Comparison of ENCODE assay signal across 9 cellular contexts in genomic region chr11:95092549-95093324, GRCh38. TPM values are rescaled to one million over a fixed set of nuclear protein-coding genes. Genes with fewer than 3 reads are reported as not detected.
DNase-seq lines count a peak whose midpoint lies in the region; ATAC-seq, FAIRE-seq and TF ChIP-seq lines count a peak whose summit lies in the region.
"Had no signal": no experiment of that assay in that cellular context is flagged by ENCODE, and none has a peak within 500 bp of the region (broad histone marks: within the 10 kb centered on the region; RNA-seq: fewer than 3 reads in every experiment).

No MANE protein-coding gene starts in this region.

- H3K27ac Mint-ChIP-seq in activated naive CD4-positive, alpha-beta T cell treated with anti-CD3 and anti-CD28 coated beads for 36 hours: no peak overlapping the region

- ATAC-seq in HG03469 (IDR thresholded peaks at IDR 0.05; ENCODE audit: unreplicated experiment): no peak
- no peak for ATAC-seq in GM18873 (IDR thresholded peaks at IDR 0.05; ENCODE audit: low FRiP score, unreplicated experiment)

- peaks cover 75% of the 10 kb centered on the region for H3K4me1 Mint-ChIP-seq in activated naive CD4-positive, alpha-beta T cell treated with anti-CD3 and anti-CD28 coated beads for 36 hours (ENCODE audit: low read depth)

- CTCF ChIA-PET in activated naive CD4-positive, alpha-beta T cell treated with anti-CD3 and anti-CD28 coated beads for 36 hours (lab: Charles Lee): interaction anchor here (0.7 to 9.4 kb wide), 9 partner anchors 8 to 55 kb away, joined by 3 to 132 read pairs (median 5); partner anchors contain the start of gene SRSF8

- peak overlapping the region; percentile 13; the same call in 1 of the 2 replicates for H3K4me3 ChIP-seq in LNCaP clone FGC (ENCODE audit: low read depth, low read length)
- H3K4me3 ChIP-seq in kidney (ENCODE audit: low read length in 2 of 2): no peak overlapping the region

- H3K9ac ChIP-seq in kidney (ENCODE audit: low read length in 2 of 2): peak overlapping the region in 1 of 2 donors; percentile 37

- DNase-seq in G401 (ENCODE audit: low spot score) (peak; percentile 41), LNCaP clone FGC (ENCODE audit: low read depth) (no peak), kidney (no peak), substantia nigra (lab: John Stamatoyannopoulos, UW) (peak in 5 of 49 donors; percentile 8 to 44 (median 32)), NCI-H1417 treated with DMSO at 0.1 percent for 48 hours (lab: John Stamatoyannopoulos, UW) (no peak)
- peak; percentile 59 for DNase-seq in activated naive CD4-positive, alpha-beta T cell treated with anti-CD3 and anti-CD28 coated beads for 36 hours

- intact Hi-C loops in activated naive CD4-positive, alpha-beta T cell treated with anti-CD3 and anti-CD28 coated beads for 36 hours (cut with micrococcal nuclease): loop anchor here (10.0 kb wide), 1 partner anchor 1348 kb away; the partner anchor contains the start of genes C11orf54 and TAF1D
- intact Hi-C loops in kidney (cut with DNase I): no loop called here

- H3K27ac ChIP-seq in kidney (ENCODE audit: low read depth in 2 of 2, low read length in 2 of 2) (peak overlapping the region; percentile 8 to 35), substantia nigra (ENCODE audit: low read depth, low read length, poor library complexity, severe bottlenecking) (peak overlapping the region; percentile 95)

- H3K36me3 ChIP-seq in kidney (ENCODE audit: control insufficient read depth in 1 of 2, insufficient read depth in 2 of 2, low read length in 2 of 2): no peaks in the 10 kb centered on the region

- no peak overlapping the region for H3K4me3 Mint-ChIP-seq in activated naive CD4-positive, alpha-beta T cell treated with anti-CD3 and anti-CD28 coated beads for 36 hours

- H3K9me3 Mint-ChIP-seq in activated naive CD4-positive, alpha-beta T cell treated with anti-CD3 and anti-CD28 coated beads for 36 hours: no peaks in the 10 kb centered on the region

- H3K4me1 ChIP-seq in kidney (ENCODE audit: control insufficient read depth in 1 of 2, insufficient read depth in 1 of 2, low read depth in 1 of 2, low read length in 2 of 2): peaks cover 13 to 28% of the 10 kb centered on the region in 2 donors

- TF ChIP-seq CTCF in LNCaP clone FGC (IDR thresholded peaks at IDR 0.05; ENCODE audit: control insufficient read depth, extremely low read depth, insufficient read depth) (no peak), kidney (IDR thresholded peaks at IDR 0.05; ENCODE audit: borderline replicate concordance, extremely low read depth, insufficient read depth) (peak; percentile 42)

- no peaks in the 10 kb centered on the region for H3K9me3 ChIP-seq in kidney (ENCODE audit: control insufficient read depth in 1 of 2, low read length in 2 of 2)

- peaks cover 3% of the 10 kb centered on the region for H3K36me3 Mint-ChIP-seq in activated naive CD4-positive, alpha-beta T cell treated with anti-CD3 and anti-CD28 coated beads for 36 hours (ENCODE audit: low read depth)

- FAIRE-seq in kidney (lab: Jason Lieb, UNC): no peak

- in situ Hi-C loops in G401 (cut with HindIII; ENCODE audit: low sequenced_read_pairs): no loop called here

- no peaks in the 10 kb centered on the region for H3K27me3 Mint-ChIP-seq in activated naive CD4-positive, alpha-beta T cell treated with anti-CD3 and anti-CD28 coated beads for 36 hours (ENCODE audit: low read depth)

RNA-seq across cellular contexts. Expression of gene ENDOD1, which starts 3.1 kb away (rescaled TPM):
- total RNA-seq in G401 (2014; rRNA removed; shearing (Covaris generic)): 0.64 and 1.2 TPM in 2 replicates
- 10 to 100 TPM; 14.5 to 15.2 TPM for total RNA-seq in activated naive CD4-positive, alpha-beta T cell treated with anti-CD3 and anti-CD28 coated beads for 36 hours
- 69.0 TPM for total RNA-seq in kidney
- polyA plus RNA-seq in kidney (ENCODE audit: insufficient read depth, low read depth, low replicate concordance): 19.3 TPM

RNA-seq across cellular contexts. Expression of gene SRSF8, which starts 26.0 kb away (rescaled TPM):
- 24.3 and 26.4 TPM in 2 replicates for total RNA-seq in G401 (2014; rRNA removed; shearing (Covaris generic))
- total RNA-seq in activated naive CD4-positive, alpha-beta T cell treated with anti-CD3 and anti-CD28 coated beads for 36 hours: 10 to 100 TPM; 20.5 to 22.9 TPM
- 64.2 TPM for total RNA-seq in kidney
- polyA plus RNA-seq in kidney (ENCODE audit: insufficient read depth, low read depth, low replicate concordance): 45.6 TPM

RNA-seq across cellular contexts. Expression of gene KDM4F, which starts 43.5 kb away (rescaled TPM):
- 0.06 TPM in 1 of 2 replicates, not detected in the other for total RNA-seq in G401 (2014; rRNA removed; shearing (Covaris generic))
- not detected for total RNA-seq in activated naive CD4-positive, alpha-beta T cell treated with anti-CD3 and anti-CD28 coated beads for 36 hours
- total RNA-seq in kidney: not detected
- polyA plus RNA-seq in kidney (ENCODE audit: insufficient read depth, low read depth, low replicate concordance): not detected
- total RNA-seq: T-helper 1 cell treated with Interleukin-12 subunit alpha and Interleukin-12 subunit beta and Interleukin-4 antibody, amounts not matched to agents 30 ng/mL and 1 ng/mL, for 36 hours had no signal

Comparison
In these comparisons a context has a peak if more than half of its experiments do, and no peak if none do; other contexts are left out.
1. DNase-seq: peak in G401 (single experiment) and activated naive CD4-positive, alpha-beta T cell treated with anti-CD3 and anti-CD28 coated beads for 36 hours (single experiment); none in LNCaP clone FGC (single experiment), kidney (single experiment) and NCI-H1417 treated with DMSO at 0.1 percent for 48 hours (single experiment).